18 cellular contexts compared by ENCODE assay signal in the genomic region with DNA sequence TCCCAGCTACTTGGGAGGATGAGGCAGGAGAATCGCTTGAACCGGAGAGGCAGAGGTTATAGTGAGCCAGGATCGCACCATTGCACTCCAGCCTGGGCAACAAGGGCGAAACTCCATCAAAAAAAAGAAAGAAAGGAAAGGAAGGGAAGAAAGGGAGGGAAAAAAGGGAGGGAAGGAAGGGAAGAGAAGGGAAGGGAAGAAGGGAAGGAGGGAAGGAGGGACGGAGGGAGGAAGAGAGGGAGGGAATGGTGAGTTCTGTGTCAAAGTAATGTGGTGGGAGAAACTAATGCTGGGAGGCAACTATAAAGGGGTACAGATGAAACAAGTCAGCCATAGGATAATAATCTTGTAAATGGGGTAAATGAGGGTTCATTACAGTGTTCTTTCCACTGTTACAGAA. TPM values are rescaled to one million over a fixed set of nuclear protein-coding genes. Genes with fewer than 3 reads are reported as not detected.
DNase-seq lines count a peak whose midpoint lies in the region; ATAC-seq, FAIRE-seq and TF ChIP-seq lines count a peak whose summit lies in the region.
"Had no signal": no experiment of that assay in that cellular context is flagged by ENCODE, and none has a peak within 500 bp of the region (broad histone marks: within the 10 kb centered on the region; RNA-seq: fewer than 3 reads in every experiment).

No MANE protein-coding gene starts in this region.

- ATAC-seq in WTC11 (no peak), GM21447 (IDR thresholded peaks at IDR 0.05; ENCODE audit: unreplicated experiment) (no peak), HG02938 (IDR thresholded peaks at IDR 0.05; ENCODE audit: unreplicated experiment) (no peak)
- ATAC-seq in naive thymus-derived CD8-positive, alpha-beta T cell: no peak

- POLR2A ChIA-PET in WTC11 (lab: Charles Lee): no interaction called here
- POLR2A ChIA-PET in naive thymus-derived CD8-positive, alpha-beta T cell (lab: Charles Lee): no interaction called here

- H3K27me3 Mint-ChIP-seq in CD14-positive monocyte (ENCODE audit: low read depth in 3 of 3) (no peaks in the 10 kb centered on the region), WTC11 (ENCODE audit: low read depth) (no peaks in the 10 kb centered on the region), immature natural killer cell (ENCODE audit: low read depth in 3 of 3) (peaks cover 0 to 5% (median 0%) of the 10 kb centered on the region in 3 donors)
- no peaks in the 10 kb centered on the region for H3K27me3 Mint-ChIP-seq in naive thymus-derived CD8-positive, alpha-beta T cell
- H3K27me3 Mint-ChIP-seq: B cell; CD4-positive, CD25-positive, alpha-beta regulatory T cell had no signal

- DNase-seq in CD14-positive monocyte (ENCODE audit: low spot score) (no peak), GM12892 (ENCODE audit: insufficient read length) (no peak), WTC11 (ENCODE audit: low spot score) (no peak), immature natural killer cell (no peak), NCI-H446 treated with DMSO at 0.1 percent for 48 hours (lab: John Stamatoyannopoulos, UW) (no peak)
- DNase-seq in naive thymus-derived CD8-positive, alpha-beta T cell: no peak
- DNase-seq: Calu3; CD4-positive, CD25-positive, alpha-beta regulatory T cell; DMS79 treated with DMSO at 0.1 percent for 48 hours; GF-D8; GM23248; HCEC 1CT; HFFc6 had no signal

- peak; percentile 14 for FAIRE-seq in GM12892 (lab: Jason Lieb, UNC)
- FAIRE-seq: GM19239, H54 had no signal

- peak overlapping the region in 5 of 7 donors; percentile 33 to 62 (median 51) for H3K27ac Mint-ChIP-seq in CD14-positive monocyte
- 0 out of 2 replicates have a peak overlapping the region, but pooled peaks have one; percentile 45 for H3K27ac Mint-ChIP-seq in WTC11
- peak overlapping the region in 4 of 6 donors; percentile 35 to 77 (median 40) for H3K27ac Mint-ChIP-seq in immature natural killer cell
- peak overlapping the region in 1 of 10 donors; percentile 77 for H3K27ac Mint-ChIP-seq in naive thymus-derived CD8-positive, alpha-beta T cell
- H3K27ac Mint-ChIP-seq: B cell; CD4-positive, CD25-positive, alpha-beta regulatory T cell; HFFc6 had no signal

- CTCF ChIA-PET in WTC11 (lab: Charles Lee): no interaction called here

- peaks cover 0 to under 1% (median 0%) of the 10 kb centered on the region in 7 donors for H3K9me3 Mint-ChIP-seq in CD14-positive monocyte
- no peaks in the 10 kb centered on the region for H3K9me3 Mint-ChIP-seq in WTC11
- H3K9me3 Mint-ChIP-seq in immature natural killer cell: no peaks in the 10 kb centered on the region
- no peaks in the 10 kb centered on the region for H3K9me3 Mint-ChIP-seq in naive thymus-derived CD8-positive, alpha-beta T cell
- H3K9me3 Mint-ChIP-seq: HFFc6 had no signal

- H3K36me3 Mint-ChIP-seq in CD14-positive monocyte (peaks cover 16 to 33% of the 10 kb centered on the region in 2 donors), WTC11 (no peaks in the 10 kb centered on the region), immature natural killer cell (no peaks in the 10 kb centered on the region)
- peaks cover 0 to 21% (median 12%) of the 10 kb centered on the region in 3 donors for H3K36me3 Mint-ChIP-seq in naive thymus-derived CD8-positive, alpha-beta T cell

- no peak for TF ChIP-seq CTCF in CD14-positive monocyte (IDR thresholded peaks at IDR 0.05)
- TF ChIP-seq CTCF in WTC11 (IDR thresholded peaks at IDR 0.05): no peak

- peaks cover 9% of the 10 kb centered on the region for H3K4me1 Mint-ChIP-seq in CD14-positive monocyte
- H3K4me1 Mint-ChIP-seq in WTC11: peaks cover 3% of the 10 kb centered on the region; the same call in 1 of the 2 replicates
- peaks cover 32 to 38% of the 10 kb centered on the region in 2 donors for H3K4me1 Mint-ChIP-seq in immature natural killer cell
- H3K4me1 Mint-ChIP-seq in naive thymus-derived CD8-positive, alpha-beta T cell: peaks cover 24 to 33% (median 30%) of the 10 kb centered on the region in 4 donors

- no peak for TF ChIP-seq POLR2A in GM12892 (IDR thresholded peaks at IDR 0.05; ENCODE audit: low read depth, low read length)

- intact Hi-C loops in CD14-positive monocyte (cut with micrococcal nuclease): no loop called here

- H3K4me3 Mint-ChIP-seq in CD14-positive monocyte (no peak overlapping the region), WTC11 (no peak overlapping the region), immature natural killer cell (no peak overlapping the region)
- H3K4me3 Mint-ChIP-seq in naive thymus-derived CD8-positive, alpha-beta T cell: no peak overlapping the region
- H3K4me3 Mint-ChIP-seq: B cell, HFFc6 had no signal

TF ChIP-seq in WTC11, 78 proteins besides CTCF, POLR2A, EP300 and RAD21 (continues in another document):
- TF ChIP-seq, protein P1, sequence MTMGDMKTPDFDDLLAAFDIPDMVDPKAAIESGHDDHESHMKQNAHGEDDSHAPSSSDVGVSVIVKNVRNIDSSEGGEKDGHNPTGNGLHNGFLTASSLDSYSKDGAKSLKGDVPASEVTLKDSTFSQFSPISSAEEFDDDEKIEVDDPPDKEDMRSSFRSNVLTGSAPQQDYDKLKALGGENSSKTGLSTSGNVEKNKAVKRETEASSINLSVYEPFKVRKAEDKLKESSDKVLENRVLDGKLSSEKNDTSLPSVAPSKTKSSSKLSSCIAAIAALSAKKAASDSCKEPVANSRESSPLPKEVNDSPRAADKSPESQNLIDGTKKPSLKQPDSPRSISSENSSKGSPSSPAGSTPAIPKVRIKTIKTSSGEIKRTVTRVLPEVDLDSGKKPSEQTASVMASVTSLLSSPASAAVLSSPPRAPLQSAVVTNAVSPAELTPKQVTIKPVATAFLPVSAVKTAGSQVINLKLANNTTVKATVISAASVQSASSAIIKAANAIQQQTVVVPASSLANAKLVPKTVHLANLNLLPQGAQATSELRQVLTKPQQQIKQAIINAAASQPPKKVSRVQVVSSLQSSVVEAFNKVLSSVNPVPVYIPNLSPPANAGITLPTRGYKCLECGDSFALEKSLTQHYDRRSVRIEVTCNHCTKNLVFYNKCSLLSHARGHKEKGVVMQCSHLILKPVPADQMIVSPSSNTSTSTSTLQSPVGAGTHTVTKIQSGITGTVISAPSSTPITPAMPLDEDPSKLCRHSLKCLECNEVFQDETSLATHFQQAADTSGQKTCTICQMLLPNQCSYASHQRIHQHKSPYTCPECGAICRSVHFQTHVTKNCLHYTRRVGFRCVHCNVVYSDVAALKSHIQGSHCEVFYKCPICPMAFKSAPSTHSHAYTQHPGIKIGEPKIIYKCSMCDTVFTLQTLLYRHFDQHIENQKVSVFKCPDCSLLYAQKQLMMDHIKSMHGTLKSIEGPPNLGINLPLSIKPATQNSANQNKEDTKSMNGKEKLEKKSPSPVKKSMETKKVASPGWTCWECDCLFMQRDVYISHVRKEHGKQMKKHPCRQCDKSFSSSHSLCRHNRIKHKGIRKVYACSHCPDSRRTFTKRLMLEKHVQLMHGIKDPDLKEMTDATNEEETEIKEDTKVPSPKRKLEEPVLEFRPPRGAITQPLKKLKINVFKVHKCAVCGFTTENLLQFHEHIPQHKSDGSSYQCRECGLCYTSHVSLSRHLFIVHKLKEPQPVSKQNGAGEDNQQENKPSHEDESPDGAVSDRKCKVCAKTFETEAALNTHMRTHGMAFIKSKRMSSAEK (CRISPR knock-in tag; IDR thresholded peaks at IDR 0.05; ENCODE audit: borderline replicate concordance): no peak
- TF ChIP-seq NFE2L1 (CRISPR knock-in tag; IDR thresholded peaks at IDR 0.05): no peak
- TF ChIP-seq, protein P2, sequence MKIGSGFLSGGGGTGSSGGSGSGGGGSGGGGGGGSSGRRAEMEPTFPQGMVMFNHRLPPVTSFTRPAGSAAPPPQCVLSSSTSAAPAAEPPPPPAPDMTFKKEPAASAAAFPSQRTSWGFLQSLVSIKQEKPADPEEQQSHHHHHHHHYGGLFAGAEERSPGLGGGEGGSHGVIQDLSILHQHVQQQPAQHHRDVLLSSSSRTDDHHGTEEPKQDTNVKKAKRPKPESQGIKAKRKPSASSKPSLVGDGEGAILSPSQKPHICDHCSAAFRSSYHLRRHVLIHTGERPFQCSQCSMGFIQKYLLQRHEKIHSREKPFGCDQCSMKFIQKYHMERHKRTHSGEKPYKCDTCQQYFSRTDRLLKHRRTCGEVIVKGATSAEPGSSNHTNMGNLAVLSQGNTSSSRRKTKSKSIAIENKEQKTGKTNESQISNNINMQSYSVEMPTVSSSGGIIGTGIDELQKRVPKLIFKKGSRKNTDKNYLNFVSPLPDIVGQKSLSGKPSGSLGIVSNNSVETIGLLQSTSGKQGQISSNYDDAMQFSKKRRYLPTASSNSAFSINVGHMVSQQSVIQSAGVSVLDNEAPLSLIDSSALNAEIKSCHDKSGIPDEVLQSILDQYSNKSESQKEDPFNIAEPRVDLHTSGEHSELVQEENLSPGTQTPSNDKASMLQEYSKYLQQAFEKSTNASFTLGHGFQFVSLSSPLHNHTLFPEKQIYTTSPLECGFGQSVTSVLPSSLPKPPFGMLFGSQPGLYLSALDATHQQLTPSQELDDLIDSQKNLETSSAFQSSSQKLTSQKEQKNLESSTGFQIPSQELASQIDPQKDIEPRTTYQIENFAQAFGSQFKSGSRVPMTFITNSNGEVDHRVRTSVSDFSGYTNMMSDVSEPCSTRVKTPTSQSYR (CRISPR knock-in tag; IDR thresholded peaks at IDR 0.05): no peak
- TF ChIP-seq OVOL2 (CRISPR knock-in tag; IDR thresholded peaks at IDR 0.05; ENCODE audit: borderline replicate concordance): no peak
- TF ChIP-seq ZNF121 (CRISPR knock-in tag; IDR thresholded peaks at IDR 0.05): no peak
- no peak for TF ChIP-seq TEAD4 (CRISPR knock-in tag; IDR thresholded peaks at IDR 0.05)

RNA-seq across cellular contexts. Expression of gene MEMO1, which starts 45.7 kb away (rescaled TPM):
- 10 to 100 TPM; 57.0 to 63.7 TPM for polyA plus RNA-seq in CD14-positive monocyte
- polyA plus RNA-seq in GM12892 (2012; ENCODE audit: missing spikeins): 63.3 TPM
- total RNA-seq in WTC11 (2021): 43.1 to 45.5 TPM (median 44.4 TPM) in 3 replicates
- 10 to 100 TPM; 32.8 to 49.1 (median 35.6) TPM for polyA plus RNA-seq in immature natural killer cell
- 10 to 100 TPM; 35.1 to 35.8 TPM for total RNA-seq in naive thymus-derived CD8-positive, alpha-beta T cell
- 10 to 100 TPM; 23.7 to 26.2 (median 25.2) TPM for polyA plus RNA-seq in naive thymus-derived CD8-positive, alpha-beta T cell
